Comparison of ENCODE assay signal across 34 cellular contexts in genomic region chr1:17735340-17735739, GRCh38. TPM values are rescaled to one million over a fixed set of nuclear protein-coding genes. Genes with fewer than 3 reads are reported as not detected.
"Had no signal": no experiment of that assay in that cellular context is flagged by ENCODE, and none has a peak within 500 bp of the region (broad histone marks: within the 10 kb centered on the region; RNA-seq: fewer than 3 reads in every experiment).

No MANE protein-coding gene starts in this region.

- H3K27ac ChIP-seq: brain microvascular endothelial cell, coronary artery, dorsolateral prefrontal cortex, heart left ventricle had no signal

- H3K36me3 ChIP-seq: brain microvascular endothelial cell, heart left ventricle had no signal

- H3K27me3 ChIP-seq: brain microvascular endothelial cell had no signal

- H3K4me1 ChIP-seq: heart left ventricle had no signal

- FAIRE-seq: astrocyte, bronchial epithelial cell, frontal cortex had no signal

- H3K4me3 ChIP-seq: coronary artery, dorsolateral prefrontal cortex, heart left ventricle had no signal

- ATAC-seq: activated CD4-positive, alpha-beta T cell treated with anti-CD3 and anti-CD28 coated beads for 36 hours; activated CD8-positive, alpha-beta memory T cell treated with anti-CD3 and anti-CD28 coated beads, Interleukin-2, amount 10 ng/mL, durations not matched to agents 7 days and 5 days; activated CD8-positive, alpha-beta T cell treated with anti-CD3 and anti-CD28 coated beads, Interleukin-2, amount 10 ng/mL, durations not matched to agents 7 days and 5 days; esophagus mucosa had no signal

- DNase-seq: activated CD4-positive, alpha-beta memory T cell treated with anti-CD3 and anti-CD28 coated beads for 36 hours; activated CD4-positive, alpha-beta T cell treated with anti-CD3 and anti-CD28 coated beads for 36 hours; activated CD4-positive, alpha-beta T cell treated with anti-CD3 and anti-CD28 coated beads, Interleukin-2, amount 10 ng/mL, durations not matched to agents 24 days and 14 days; activated CD4-positive, CD25-positive, alpha-beta regulatory T cell; activated CD4-positive, CD25-positive, alpha-beta regulatory T cell treated with anti-CD3 and anti-CD28 coated beads, Interleukin-2, amount 50 U/mL, for 72 hours; activated CD8-positive, alpha-beta memory T cell treated with anti-CD3 and anti-CD28 coated beads, Interleukin-2, amount 10 ng/mL, durations not matched to agents 7 days and 5 days; activated CD8-positive, alpha-beta memory T cell treated with anti-CD3 and anti-CD28 coated beads, Interleukin-2, amount 50 U/mL, for 4 hours; activated CD8-positive, alpha-beta T cell treated with anti-CD3 and anti-CD28 coated beads, Interleukin-2, amount 10 ng/mL, durations not matched to agents 7 days and 5 days; activated effector memory CD4-positive, alpha-beta T cell treated with anti-CD3 and anti-CD28 coated beads, Interleukin-2, amount 50 U/mL, for 16 hours; activated naive CD4-positive, alpha-beta T cell treated with anti-CD3 and anti-CD28 coated beads for 36 hours; activated naive CD8-positive, alpha-beta T cell treated with anti-CD3 and anti-CD28 coated beads, Interleukin-2, amount 10 ng/mL, durations not matched to agents 7 days and 5 days; activated T-cell treated with anti-CD3 and anti-CD28 coated beads, Interleukin-2, amount 50 U/mL, for 1 hour; activated T-cell treated with anti-CD3 and anti-CD28 coated beads, Interleukin-2, amount 50 U/mL, for 48 hours; amniotic stem cell; anterior cingulate cortex; brain microvascular endothelial cell; dorsolateral prefrontal cortex; effector memory CD4-positive, alpha-beta T cell; endodermal cell; foreskin fibroblast; T-helper 2 cell had no signal

- H3K9me3 ChIP-seq: heart left ventricle had no signal

RNA-seq across cellular contexts. Expression of gene ACTL8, which starts 19.8 kb away (rescaled TPM):
- total RNA-seq: activated CD4-positive, alpha-beta memory T cell treated with anti-CD3 and anti-CD28 coated beads for 36 hours; activated CD4-positive, alpha-beta T cell treated with anti-CD3 and anti-CD28 coated beads, Interleukin-2, amount 10 ng/mL, durations not matched to agents 24 days and 14 days; activated CD8-positive, alpha-beta memory T cell treated with anti-CD3 and anti-CD28 coated beads for 36 hours; activated CD8-positive, alpha-beta memory T cell treated with anti-CD3 and anti-CD28 coated beads, Interleukin-2, amount 10 ng/mL, durations not matched to agents 7 days and 5 days; activated CD8-positive, alpha-beta T cell treated with anti-CD3 and anti-CD28 coated beads, Interleukin-2, amount 10 ng/mL, durations not matched to agents 7 days and 5 days; activated naive CD8-positive, alpha-beta T cell treated with anti-CD3 and anti-CD28 coated beads, Interleukin-2, amount 10 ng/mL, durations not matched to agents 7 days and 5 days; activated T-helper 1 cell treated with anti-CD3 and anti-CD28 coated beads, Interleukin-12 subunit alpha, Interleukin-12 subunit beta, Interleukin-2, Interleukin-4 antibody, amounts not matched to agents 30 ng/mL and 10 ng/mL and 1 ng/mL, durations not matched to agents 14 hours and 24 hours and 36 hours; activated T-helper 2 cell treated with anti-CD3 and anti-CD28 coated beads, Interferon-gamma antibody, Interleukin-2, Interleukin-4, amounts not matched to agents 10 μg/mL and 5 μg/mL and 100 μg/mL, durations not matched to agents 14 hours and 24 hours and 36 hours; bronchial epithelial cell; cardiac septum; cerebellum; endodermal cell; epithelial cell of proximal tubule; heart left ventricle had no signal
- polyA plus RNA-seq: adipose tissue, heart left ventricle had no signal
